Comparison of ENCODE assay signal across 19 cellular contexts in the genomic region with DNA sequence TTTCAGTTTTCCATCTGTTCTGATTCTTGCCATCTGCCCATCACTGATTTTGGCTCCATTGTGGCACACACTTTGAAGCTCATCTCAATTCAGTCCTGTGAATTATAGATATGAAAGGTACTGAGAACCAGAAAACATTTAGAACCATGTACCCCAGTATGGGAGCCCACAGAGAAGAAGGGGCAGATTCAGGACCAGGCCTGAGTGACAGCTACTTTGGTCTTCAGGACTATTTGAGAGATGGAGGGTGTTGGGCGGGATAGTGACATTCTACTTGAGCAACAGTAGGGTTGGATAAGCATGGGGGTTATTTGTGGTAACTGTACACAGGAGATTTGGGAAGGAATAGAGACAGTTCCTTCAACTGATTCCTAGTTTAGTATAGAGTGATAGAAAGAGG.
"Had no signal": no experiment of that assay in that cellular context is flagged by ENCODE, and none has a peak within 500 bp of the region (broad histone marks: within the 10 kb centered on the region; RNA-seq: fewer than 3 reads in every experiment).

No MANE protein-coding gene starts in this region.

- H3K27me3 ChIP-seq: esophagus squamous epithelium, hepatocyte, neutrophil, spleen, tibial artery, upper lobe of left lung, uterus had no signal

- H2AFZ ChIP-seq: hepatocyte had no signal

- H3K4me1 ChIP-seq: esophagus squamous epithelium, psoas muscle, spleen, tibial artery, upper lobe of left lung, uterus had no signal

- H3K9me3 ChIP-seq: esophagus squamous epithelium, mucosa of descending colon, neutrophil, psoas muscle, spleen, tibial artery, upper lobe of left lung, uterus had no signal

- H3K27ac ChIP-seq: esophagus squamous epithelium, hepatocyte, neutrophil, psoas muscle, spleen, tibial artery, upper lobe of left lung, uterus had no signal

- H3K4me2 ChIP-seq: hepatocyte had no signal

- H3K36me3 ChIP-seq: esophagus squamous epithelium, neutrophil, spleen, tibial artery, upper lobe of left lung, uterus had no signal

- DNase-seq: esophagus squamous epithelium; foreskin fibroblast; head of caudate nucleus; left colon; left ventricle myocardium superior; mucosa of descending colon; naive thymus-derived CD8-positive, alpha-beta T cell; psoas muscle; retina; spleen; stimulated activated CD4-positive, alpha-beta T cell treated with anti-CD3 and anti-CD28 coated beads, Interleukin-15, amount 100 ng/mL, for 24 hours; stimulated activated CD4-positive, alpha-beta T cell treated with anti-CD3 and anti-CD28 coated beads, Interleukin-1b, Interleukin-23, amount 100 ng/mL, for 48 hours; stimulated activated CD4-positive, alpha-beta T cell treated with anti-CD3 and anti-CD28 coated beads, Interleukin-4, amount 100 ng/mL, for 24 hours; tibial artery; upper lobe of left lung; uterus had no signal

- H3K4me3 ChIP-seq: esophagus squamous epithelium, hepatocyte, lung, mucosa of descending colon, psoas muscle, spleen, tibial artery, upper lobe of left lung, uterus had no signal

- H3K79me2 ChIP-seq: hepatocyte had no signal
